In genomic region chr5:119054082-119054481, GRCh38 we compare ENCODE assay signal across 26 cellular contexts.
"Had no signal": no experiment of that assay in that cellular context is flagged by ENCODE, and none has a peak within 500 bp of the region (broad histone marks: within the 10 kb centered on the region; RNA-seq: fewer than 3 reads in every experiment).

No MANE protein-coding gene starts in this region.

- H3K4me1 ChIP-seq: suprapubic skin, testis, tibial artery, tibial nerve, transverse colon, upper lobe of left lung, upper lobe of right lung, uterus, vagina had no signal

- H3K4me3 ChIP-seq: stomach, suprapubic skin, testis, thoracic aorta, thyroid gland, tibial artery, tibial nerve, transverse colon, upper lobe of left lung, upper lobe of right lung, uterus, vagina had no signal

- DNase-seq: stimulated activated CD4-positive, alpha-beta T cell treated with anti-CD3 and anti-CD28 coated beads, Interleukin-2, amount 100 ng/mL, for 48 hours; stimulated activated CD4-positive, alpha-beta T cell treated with anti-CD3 and anti-CD28 coated beads, Interleukin-4, amount 100 ng/mL, for 1 hour; stimulated activated CD4-positive, alpha-beta T cell treated with anti-CD3 and anti-CD28 coated beads, Interleukin-4, amount 100 ng/mL, for 24 hours; stimulated activated CD4-positive, alpha-beta T cell treated with anti-CD3 and anti-CD28 coated beads, Interleukin-4, amount 100 ng/mL, for 4 hours; stimulated activated CD8-positive, alpha-beta memory T cell treated with anti-CD3 and anti-CD28 coated beads, Interleukin-4, amount 100 ng/mL, for 48 hours; stimulated activated naive B cell treated with anti-CD40 and anti-IgM and Interleukin-4, amounts not matched to agents 10 μg/mL and 1 μg/mL and 100 μg/mL, for 72 hours; stimulated activated naive CD4-positive, alpha-beta T cell; stimulated activated naive CD4-positive, alpha-beta T cell treated with Interleukin-2 at 50 U/mL for 16 hours; stimulated activated naive CD8-positive, alpha-beta T cell treated with anti-CD3 and anti-CD28 coated beads, Interleukin-15, amount 100 ng/mL, for 72 hours; stimulated activated naive CD8-positive, alpha-beta T cell treated with anti-CD3 and anti-CD28 coated beads, Interleukin-15, Interleukin-2, amounts not matched to agents 100 U/mL and 50 U/mL, for 24 hours; stomach; substantia nigra; testis; thyroid gland; tibial artery; transverse colon; upper lobe of left lung; upper lobe of right lung; uterus had no signal

- FAIRE-seq: urothelium cell line had no signal

- H3K27me3 ChIP-seq: stomach, suprapubic skin, testis, thyroid gland, tibial artery, tibial nerve, transverse colon, upper lobe of left lung, upper lobe of right lung, uterus, vagina had no signal

- H3K9me3 ChIP-seq: stomach, suprapubic skin, testis, thoracic aorta, thyroid gland, tibial artery, tibial nerve, transverse colon, upper lobe of left lung, upper lobe of right lung, uterus, vagina had no signal

- H3K27ac ChIP-seq: stomach, suprapubic skin, testis, thoracic aorta, thyroid gland, tibial artery, tibial nerve, transverse colon, upper lobe of left lung, upper lobe of right lung, uterus, vagina had no signal

- H3K36me3 ChIP-seq: stomach, suprapubic skin, thoracic aorta, thyroid gland, tibial artery, tibial nerve, transverse colon, upper lobe of left lung, upper lobe of right lung, uterus, vagina had no signal

- ATAC-seq: stimulated activated effector memory CD8-positive, alpha-beta T cell treated with anti-CD3 and anti-CD28 coated beads, Interleukin-12 subunit alpha, Interleukin-12 subunit beta, amount 100 ng/mL, for 72 hours; stimulated activated memory B cell treated with anti-CD40 and anti-IgM and Interleukin-4, amounts not matched to agents 10 μg/mL and 1 μg/mL and 100 μg/mL, for 72 hours; stimulated activated naive B cell treated with anti-CD40 and anti-IgM and Interleukin-4, amounts not matched to agents 10 μg/mL and 1 μg/mL and 100 μg/mL, for 72 hours; stimulated activated naive CD8-positive, alpha-beta T cell treated with anti-CD3 and anti-CD28 coated beads, Interleukin-15, amount 100 ng/mL, for 72 hours; stimulated activated naive CD8-positive, alpha-beta T cell treated with anti-CD3 and anti-CD28 coated beads, Interleukin-15, Interleukin-2, amounts not matched to agents 100 U/mL and 50 U/mL, for 24 hours; upper lobe of right lung had no signal
